ENCODE assay signal across 9 cellular contexts in genomic region chr12:20220339-20220738, GRCh38.
A peak's percentile ranks its signal among the peaks of the same experiment; 100 is the strongest.
DNase-seq lines count a peak whose midpoint lies in the region; TF ChIP-seq lines count a peak whose summit lies in the region.
"Had no signal": no experiment of that assay in that cellular context is flagged by ENCODE, and none has a peak within 500 bp of the region (broad histone marks: within the 10 kb centered on the region; RNA-seq: fewer than 3 reads in every experiment).

No MANE protein-coding gene starts in this region.

- 75 to 86% (median 83%) methylated on average over 1 of the region's 1 CpG for WGBS in spleen, 5 donors

- peaks cover 25% of the 10 kb centered on the region for H3K9me3 Mint-ChIP-seq in Caco-2 (ENCODE audit: unreplicated experiment)
- no peaks in the 10 kb centered on the region for H3K9me3 Mint-ChIP-seq in activated CD4-positive, alpha-beta T cell treated with anti-CD3 and anti-CD28 coated beads, Interleukin-2, amount 10 ng/mL, durations not matched to agents 24 days and 14 days

- intact Hi-C loops in Caco-2 (cut with micrococcal nuclease; ENCODE audit: unreplicated experiment) (loop anchor here (1.0 to 10.0 kb wide), 6 partner anchors 26 to 646 kb away; no protein-coding TSS in a partner anchor), spleen (cut with DNase I; ENCODE audit: low total_unique reads) (no loop called here)
- intact Hi-C loops in activated CD4-positive, alpha-beta T cell treated with anti-CD3 and anti-CD28 coated beads, Interleukin-2, amount 10 ng/mL, durations not matched to agents 24 days and 14 days (cut with micrococcal nuclease) = no loop called here

- no peaks in the 10 kb centered on the region for H3K9me3 ChIP-seq in Caco-2
- H3K9me3 ChIP-seq in adipocyte (ENCODE audit: control insufficient read depth, low read length) = no peaks in the 10 kb centered on the region
- peaks cover 0 to 11% (median 0%) of the 10 kb centered on the region in 8 donors for H3K9me3 ChIP-seq in spleen
- H3K9me3 ChIP-seq: SJSA1 had no signal

- H3K36me3 ChIP-seq in Caco-2 (ENCODE audit: control insufficient read depth, insufficient read depth, low read length) = no peaks in the 10 kb centered on the region
- H3K36me3 ChIP-seq in adipocyte (ENCODE audit: control insufficient read depth, insufficient read depth, low read length, severe bottlenecking) = no peaks in the 10 kb centered on the region
- no peaks in the 10 kb centered on the region for H3K36me3 ChIP-seq in spleen
- H3K36me3 ChIP-seq: SJSA1 had no signal

- no peak overlapping the region for H3K9ac ChIP-seq in adipocyte (ENCODE audit: low read length)

- no peaks in the 10 kb centered on the region for H3K36me3 Mint-ChIP-seq in Caco-2 (ENCODE audit: insufficient read depth, unreplicated experiment)
- H3K36me3 Mint-ChIP-seq in activated CD4-positive, alpha-beta T cell treated with anti-CD3 and anti-CD28 coated beads, Interleukin-2, amount 10 ng/mL, durations not matched to agents 24 days and 14 days (ENCODE audit: low read depth) = no peaks in the 10 kb centered on the region

- CTCF ChIA-PET in Caco-2 (lab: Charles Lee) = interaction anchor here (1.3 kb wide), 2 partner anchors 305 to 463 kb away, joined by 5 to 10 read pairs; no protein-coding TSS in a partner anchor

- H3K27me3 ChIP-seq in Caco-2 (replicated peaks; ENCODE audit: control insufficient read depth, insufficient read depth, low read length) = no peaks in the 10 kb centered on the region
- H3K27me3 ChIP-seq in adipocyte (replicated peaks; ENCODE audit: control insufficient read depth, insufficient read depth, low read length) = no peaks in the 10 kb centered on the region
- H3K27me3 ChIP-seq in spleen (replicated peaks in 1 of 7) = no peaks in the 10 kb centered on the region
- H3K27me3 ChIP-seq: SJSA1 had no signal

- H3K4me3 ChIP-seq in Caco-2 (ENCODE audit: low read depth, low read length) (no peak overlapping the region), adipocyte (ENCODE audit: low read length) (no peak overlapping the region), spleen (no peak overlapping the region)
- H3K4me3 ChIP-seq: SJSA1 had no signal

- H3K27ac Mint-ChIP-seq in Caco-2 (ENCODE audit: unreplicated experiment) = no peak overlapping the region
- H3K27ac Mint-ChIP-seq in activated CD4-positive, alpha-beta T cell treated with anti-CD3 and anti-CD28 coated beads, Interleukin-2, amount 10 ng/mL, durations not matched to agents 24 days and 14 days = no peak overlapping the region

- no peaks in the 10 kb centered on the region for H3K4me1 ChIP-seq in Caco-2
- H3K4me1 ChIP-seq in adipocyte (ENCODE audit: control insufficient read depth, insufficient read depth, low read length) = no peaks in the 10 kb centered on the region
- H3K4me1 ChIP-seq in spleen = no peaks in the 10 kb centered on the region
- H3K4me1 ChIP-seq: SJSA1 had no signal

- TF ChIP-seq POLR2A in spleen (IDR thresholded peaks at IDR 0.05) = no peak

- DNase-seq in Caco-2 (peak; percentile 46 to 47), HuH-7 (ENCODE audit: low spot score) (peak; percentile 19), adipocyte (ENCODE audit: low read depth) (peak; percentile 50), kidney tubule cell (ENCODE audit: low spot score) (peak; percentile 48), spleen (no peak), pons (ENCODE audit: low spot score) (no peak), NCI-H2227 treated with DMSO at 0.1 percent for 48 hours (lab: John Stamatoyannopoulos, UW) (no peak)
- DNase-seq in activated CD4-positive, alpha-beta T cell treated with anti-CD3 and anti-CD28 coated beads, Interleukin-2, amount 10 ng/mL, durations not matched to agents 24 days and 14 days = no peak

- H3K4me3 Mint-ChIP-seq in Caco-2 (ENCODE audit: unreplicated experiment) = no peak overlapping the region
- H3K4me3 Mint-ChIP-seq in activated CD4-positive, alpha-beta T cell treated with anti-CD3 and anti-CD28 coated beads, Interleukin-2, amount 10 ng/mL, durations not matched to agents 24 days and 14 days = no peak overlapping the region

- H3K4me1 Mint-ChIP-seq in Caco-2 (ENCODE audit: low read depth, unreplicated experiment) = no peaks in the 10 kb centered on the region
- no peaks in the 10 kb centered on the region for H3K4me1 Mint-ChIP-seq in activated CD4-positive, alpha-beta T cell treated with anti-CD3 and anti-CD28 coated beads, Interleukin-2, amount 10 ng/mL, durations not matched to agents 24 days and 14 days

- H3K27ac ChIP-seq in spleen = no peak overlapping the region
- H3K27ac ChIP-seq: SJSA1 had no signal

- POLR2A ChIA-PET in Caco-2 (lab: Charles Lee) = no interaction called here

- peak; percentile 41 to 53 for TF ChIP-seq CTCF in Caco-2 (IDR thresholded peaks at IDR 0.05; ENCODE audit: insufficient read depth in 1 of 2, low read depth in 1 of 2, low read length in 1 of 2, severe bottlenecking in 1 of 2, unreplicated experiment in 1 of 2)
- no peak for TF ChIP-seq CTCF in spleen (IDR thresholded peaks at IDR 0.05 in 8 of 11, conservative IDR thresholded peaks at IDR 0.05 in 3 of 11)

- BruUV-seq in Caco-2 (replicated peaks; lab: Mats Ljungman, UMichigan) = no TSS peak

- no peaks in the 10 kb centered on the region for H3K27me3 Mint-ChIP-seq in Caco-2 (ENCODE audit: insufficient read depth, unreplicated experiment)
- H3K27me3 Mint-ChIP-seq in activated CD4-positive, alpha-beta T cell treated with anti-CD3 and anti-CD28 coated beads, Interleukin-2, amount 10 ng/mL, durations not matched to agents 24 days and 14 days = no peaks in the 10 kb centered on the region

Comparison
In these comparisons a context has a peak if more than half of its experiments do, and no peak if none do; other contexts are left out.
1. DNase-seq: peak in Caco-2 (2 of 2), HuH-7 (single experiment), adipocyte (single experiment) and kidney tubule cell (single experiment); none in spleen (single experiment), pons (single experiment), NCI-H2227 treated with DMSO at 0.1 percent for 48 hours (single experiment) and activated CD4-positive, alpha-beta T cell treated with anti-CD3 and anti-CD28 coated beads, Interleukin-2, amount 10 ng/mL, durations not matched to agents 24 days and 14 days (single experiment).
2. CTCF ChIP-seq: peak in Caco-2 (2 of 2); none in spleen (0 of 11).